In the genomic region with DNA sequence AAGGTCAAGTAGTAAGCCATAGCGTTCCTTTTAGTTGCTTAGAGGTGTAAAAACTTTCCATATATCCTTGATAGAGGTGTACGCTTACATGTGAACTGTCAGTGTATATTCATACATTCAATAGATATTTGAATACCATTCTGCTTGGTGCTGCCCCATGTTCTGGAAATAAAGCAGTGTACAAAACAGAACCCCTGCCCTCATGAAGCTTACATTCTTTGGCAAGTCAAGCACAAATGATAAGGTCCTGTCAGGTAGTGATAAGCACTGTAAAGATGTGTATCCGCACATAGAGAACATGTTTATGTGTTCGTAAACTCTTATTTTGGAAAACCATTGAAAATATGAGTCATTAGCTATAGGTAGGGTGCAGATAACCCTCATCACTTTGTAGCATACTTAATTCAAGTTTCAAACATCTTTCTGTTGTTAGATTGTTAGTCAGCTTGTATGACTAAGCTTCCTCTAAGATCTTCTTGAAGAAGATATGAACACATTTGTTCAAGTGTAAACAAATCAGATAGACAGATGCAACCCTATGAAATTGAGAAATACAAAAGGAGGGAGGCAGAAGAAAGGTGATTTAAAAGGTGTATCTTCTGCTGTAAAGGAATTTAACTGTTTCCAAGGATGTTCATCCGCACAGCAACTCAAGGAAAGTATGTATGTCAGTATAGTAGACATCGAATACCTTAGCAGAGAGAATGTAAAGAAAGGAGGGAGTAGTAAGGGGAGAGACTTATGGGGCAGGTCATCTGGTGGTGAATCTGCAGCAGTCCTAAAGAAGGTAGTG, we compare ENCODE assay signal across 7 cellular contexts. TPM values are rescaled to one million over a fixed set of nuclear protein-coding genes. Genes with fewer than 3 reads are reported as not detected.
DNase-seq lines count a peak whose midpoint lies in the region; ATAC-seq, FAIRE-seq and TF ChIP-seq lines count a peak whose summit lies in the region.

No MANE protein-coding gene starts in this region.

- H3K9me3 ChIP-seq in RWPE2 (ENCODE audit: severe bottlenecking) (no peaks in the 10 kb centered on the region), esophagus squamous epithelium (no peaks in the 10 kb centered on the region), skeletal muscle satellite cell (replicated peaks; ENCODE audit: low read length) (no peaks in the 10 kb centered on the region)

- H3K4me1 ChIP-seq in RWPE2 (ENCODE audit: insufficient read depth, poor library complexity, severe bottlenecking) (peaks cover 17% of the 10 kb centered on the region), esophagus squamous epithelium (peaks cover 21 to 68% (median 26%) of the 10 kb centered on the region in 3 donors), skeletal muscle satellite cell (ENCODE audit: control insufficient read depth, insufficient read depth, low read length) (peaks cover 18% of the 10 kb centered on the region)

- H3K27ac ChIP-seq in RWPE2 (ENCODE audit: poor library complexity, severe bottlenecking) (peak overlapping the region; percentile 90), esophagus squamous epithelium (peak overlapping the region in 1 of 4 donors; percentile 99)

- H3K36me3 ChIP-seq in RWPE2 (ENCODE audit: low read depth): peaks cover 13% of the 10 kb centered on the region
- H3K36me3 ChIP-seq in esophagus squamous epithelium: no peaks in the 10 kb centered on the region
- H3K36me3 ChIP-seq in skeletal muscle satellite cell (ENCODE audit: insufficient read depth, low read length): no peaks in the 10 kb centered on the region

- H3K27me3 ChIP-seq in RWPE2 (ENCODE audit: insufficient read depth, poor library complexity, severe bottlenecking) (no peaks in the 10 kb centered on the region), esophagus squamous epithelium (no peaks in the 10 kb centered on the region), skeletal muscle satellite cell (ENCODE audit: control insufficient read depth, insufficient read depth, low read length) (no peaks in the 10 kb centered on the region)

- H3K9ac ChIP-seq in skeletal muscle satellite cell (ENCODE audit: low read depth, low read length): peak overlapping the region; percentile 100

- FAIRE-seq in H54 (lab: Jason Lieb, UNC): peak; percentile 84
- FAIRE-seq in D721Med (lab: Jason Lieb, UNC): no peak
- FAIRE-seq in GM19239 (lab: Jason Lieb, UNC): no peak

- H3K4me2 ChIP-seq in skeletal muscle satellite cell (ENCODE audit: low read length): peak overlapping the region; percentile 99

- WGBS in esophagus squamous epithelium, 2 donors: 69 to 75% methylated on average over 6 of the region's 6 CpGs

- intact Hi-C loops in esophagus squamous epithelium (cut with DNase I): loop anchor here (10.0 kb wide), 1 partner anchor 123 kb away; no protein-coding TSS in a partner anchor

- TF ChIP-seq CTCF in RWPE2 (IDR thresholded peaks at IDR 0.05; ENCODE audit: poor library complexity, severe bottlenecking) (no peak), esophagus squamous epithelium (IDR thresholded peaks at IDR 0.05) (no peak), D721Med (IDR thresholded peaks at IDR 0.05; ENCODE audit: insufficient read depth, missing control alignments) (no peak)

- ATAC-seq in RWPE2 (ENCODE audit: low read depth): peak; percentile 24; the same call in 1 of the 3 replicates

- DNase-seq in H54 (ENCODE audit: insufficient read length, low spot score) (no peak), RWPE2 (ENCODE audit: low spot score) (no peak), esophagus squamous epithelium (lab: John Stamatoyannopoulos, UW) (no peak), SKM-1 treated with dmso at 0.1 percent for 144 hours (lab: John Stamatoyannopoulos, UW; ENCODE audit: unreplicated experiment) (no peak), D721Med (ENCODE audit: insufficient read length, low spot score) (no peak), GM19239 (ENCODE audit: insufficient read length, low spot score) (no peak)

- H3K4me3 ChIP-seq in RWPE2 (ENCODE audit: severe bottlenecking): peak overlapping the region; percentile 79
- peak overlapping the region in 3 of 4 donors; percentile 89 to 99 (median 96) for H3K4me3 ChIP-seq in esophagus squamous epithelium
- H3K4me3 ChIP-seq in skeletal muscle satellite cell (ENCODE audit: low read length): peak overlapping the region; percentile 99

- TF ChIP-seq POLR2A in H54 (IDR thresholded peaks at IDR 0.05; ENCODE audit: low read depth, low read length): no peak
- TF ChIP-seq POLR2A in esophagus squamous epithelium (IDR thresholded peaks at IDR 0.05): no peak

RNA-seq across cellular contexts. Expression of gene GTF3C4, which starts 1.6 kb away (rescaled TPM):
- total RNA-seq in esophagus squamous epithelium: 10 to 100 TPM in 3 of 4 donors, 1 to 10 TPM in 1; 9.7 to 14.3 (median 11.3) TPM
- total RNA-seq in skeletal muscle satellite cell (2012; rRNA removed): 17.2 and 19.2 TPM in 2 replicates

RNA-seq across cellular contexts. Expression of gene DDX31, which starts 2.0 kb away (rescaled TPM):
- total RNA-seq in esophagus squamous epithelium: 10 to 100 TPM; 10.2 to 18.3 (median 11.8) TPM
- 15.1 and 16.2 TPM in 2 replicates for total RNA-seq in skeletal muscle satellite cell (2012; rRNA removed)
